22 cellular contexts compared by ENCODE assay signal in genomic region chr14:93544212-93544611, GRCh38.
"Had no signal": no experiment of that assay in that cellular context is flagged by ENCODE, and none has a peak within 500 bp of the region (broad histone marks: within the 10 kb centered on the region; RNA-seq: fewer than 3 reads in every experiment).

No MANE protein-coding gene starts in this region.

- H3K36me3 Mint-ChIP-seq: natural killer cell treated with Interleukin-12 subunit alpha and Interleukin-12 subunit beta and Interleukin-15 and Interleukin-18, amount 100 ng/mL, for 72 hours; stimulated activated naive B cell treated with anti-CD40 and anti-IgM and Interleukin-4, amounts not matched to agents 10 μg/mL and 1 μg/mL and 100 μg/mL, for 72 hours had no signal

- H3K9me3 Mint-ChIP-seq: natural killer cell treated with Interleukin-12 subunit alpha and Interleukin-12 subunit beta and Interleukin-15 and Interleukin-18, amount 100 ng/mL, for 72 hours; stimulated activated naive B cell treated with anti-CD40 and anti-IgM and Interleukin-4, amounts not matched to agents 10 μg/mL and 1 μg/mL and 100 μg/mL, for 72 hours; stimulated activated naive CD8-positive, alpha-beta T cell treated with anti-CD3 and anti-CD28 coated beads, Interleukin-15, amount 100 ng/mL, for 72 hours had no signal

- H2AFZ ChIP-seq: hepatocyte, parathyroid adenoma had no signal

- H3K4me1 Mint-ChIP-seq: stimulated activated naive B cell treated with anti-CD40 and anti-IgM and Interleukin-4, amounts not matched to agents 10 μg/mL and 1 μg/mL and 100 μg/mL, for 72 hours; stimulated activated naive CD8-positive, alpha-beta T cell treated with anti-CD3 and anti-CD28 coated beads, Interleukin-15, amount 100 ng/mL, for 72 hours had no signal

- H3K27me3 ChIP-seq: spleen, testis, tibial nerve, vagina had no signal

- H3K4me1 ChIP-seq: psoas muscle, testis, tibial nerve, upper lobe of right lung, vagina had no signal

- H3K36me3 ChIP-seq: spleen, tibial nerve, upper lobe of right lung, vagina had no signal

- H3K4me3 ChIP-seq: hepatocyte, mucosa of descending colon, psoas muscle, spleen, testis, tibial nerve, upper lobe of right lung, vagina had no signal

- DNase-seq: effector memory CD4-positive, alpha-beta T cell; foreskin keratinocyte; kidney; left cardiac atrium; mucosa of descending colon; psoas muscle; retina; spleen; stimulated activated CD4-positive, alpha-beta T cell treated with anti-CD3 and anti-CD28 coated beads, Interleukin-15, amount 100 ng/mL, for 24 hours; stimulated activated CD4-positive, alpha-beta T cell treated with anti-CD3 and anti-CD28 coated beads, Interleukin-1b, Interleukin-23, amount 100 ng/mL, for 48 hours; stimulated activated CD4-positive, alpha-beta T cell treated with anti-CD3 and anti-CD28 coated beads, Interleukin-4, amount 100 ng/mL, for 24 hours; stimulated activated naive B cell treated with anti-CD40 and anti-IgM and Interleukin-4, amounts not matched to agents 10 μg/mL and 1 μg/mL and 100 μg/mL, for 72 hours; stimulated activated naive CD8-positive, alpha-beta T cell treated with anti-CD3 and anti-CD28 coated beads, Interleukin-15, amount 100 ng/mL, for 72 hours; testis; upper lobe of right lung had no signal

- H3K79me2 ChIP-seq: hepatocyte had no signal

- ATAC-seq: left cardiac atrium; mucosa of descending colon; natural killer cell treated with Interleukin-12 subunit alpha and Interleukin-12 subunit beta and Interleukin-15 and Interleukin-18, amount 100 ng/mL, for 72 hours; psoas muscle; sciatic nerve; stimulated activated naive B cell treated with anti-CD40 and anti-IgM and Interleukin-4, amounts not matched to agents 10 μg/mL and 1 μg/mL and 100 μg/mL, for 72 hours; stimulated activated naive CD8-positive, alpha-beta T cell treated with anti-CD3 and anti-CD28 coated beads, Interleukin-15, amount 100 ng/mL, for 72 hours; upper lobe of right lung had no signal

- H3K4me2 ChIP-seq: hepatocyte had no signal

- H3K9ac ChIP-seq: parathyroid adenoma had no signal

- H3K27ac ChIP-seq: epithelial cell of prostate, foreskin keratinocyte, hepatocyte, parathyroid adenoma, psoas muscle, spleen, testis, tibial nerve, upper lobe of right lung, vagina had no signal

- H3K4me3 Mint-ChIP-seq: natural killer cell treated with Interleukin-12 subunit alpha and Interleukin-12 subunit beta and Interleukin-15 and Interleukin-18, amount 100 ng/mL, for 72 hours; stimulated activated naive B cell treated with anti-CD40 and anti-IgM and Interleukin-4, amounts not matched to agents 10 μg/mL and 1 μg/mL and 100 μg/mL, for 72 hours; stimulated activated naive CD8-positive, alpha-beta T cell treated with anti-CD3 and anti-CD28 coated beads, Interleukin-15, amount 100 ng/mL, for 72 hours had no signal

- H3K27ac Mint-ChIP-seq: natural killer cell treated with Interleukin-12 subunit alpha and Interleukin-12 subunit beta and Interleukin-15 and Interleukin-18, amount 100 ng/mL, for 72 hours; stimulated activated naive B cell treated with anti-CD40 and anti-IgM and Interleukin-4, amounts not matched to agents 10 μg/mL and 1 μg/mL and 100 μg/mL, for 72 hours; stimulated activated naive CD8-positive, alpha-beta T cell treated with anti-CD3 and anti-CD28 coated beads, Interleukin-15, amount 100 ng/mL, for 72 hours had no signal

- H3K9me3 ChIP-seq: mucosa of descending colon, psoas muscle, spleen, testis, tibial nerve, upper lobe of right lung, vagina had no signal
